Comparison of ENCODE assay signal across 14 cellular contexts in the genomic region with DNA sequence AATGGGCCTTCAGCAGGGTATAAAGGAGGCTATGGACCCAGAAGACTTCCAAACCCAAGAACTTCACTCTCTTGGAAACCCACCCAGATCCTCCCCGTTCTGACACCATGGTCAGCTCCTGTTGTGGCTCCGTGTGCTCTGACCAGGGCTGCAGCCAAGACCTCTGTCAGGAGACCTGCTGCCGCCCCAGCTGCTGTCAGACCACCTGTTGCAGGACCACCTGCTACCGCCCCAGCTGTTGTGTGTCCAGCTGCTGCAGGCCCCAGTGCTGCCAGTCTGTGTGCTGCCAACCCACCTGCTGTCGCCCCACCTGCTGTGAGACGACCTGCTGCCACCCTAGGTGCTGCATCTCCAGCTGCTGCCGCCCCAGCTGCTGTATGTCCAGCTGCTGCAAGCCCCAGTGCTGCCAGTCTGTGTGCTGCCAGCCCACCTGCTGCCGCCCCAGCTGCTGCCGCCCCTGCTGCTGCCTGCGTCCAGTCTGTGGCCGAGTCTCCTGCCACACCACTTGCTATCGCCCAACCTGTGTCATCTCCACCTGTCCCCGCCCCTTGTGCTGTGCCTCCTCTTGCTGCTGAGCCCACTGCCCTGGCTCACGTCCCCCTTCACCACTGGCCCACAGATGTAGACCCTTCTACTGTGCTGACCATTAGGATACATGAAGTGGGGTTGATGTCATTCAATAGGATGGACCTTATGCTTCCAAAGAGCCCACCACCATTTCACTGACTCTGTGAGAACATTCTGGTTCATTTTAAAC. TPM values are rescaled to one million over a fixed set of nuclear protein-coding genes. Genes with fewer than 3 reads are reported as not detected.
DNase-seq lines count a peak whose midpoint lies in the region; ATAC-seq, FAIRE-seq and TF ChIP-seq lines count a peak whose summit lies in the region.
"Not testable (repeated sequence)": the region's sequence is repeated elsewhere in the genome, so short reads cannot be mapped to it uniquely, and the experiment has no call there.
"Had no signal": no experiment of that assay in that cellular context is flagged by ENCODE, and none has a peak within 500 bp of the region (broad histone marks: within the 10 kb centered on the region; RNA-seq: fewer than 3 reads in every experiment).

A gene (plus strand): TSS at position 51 of the 757 bp plus-strand sequence. CDS start 57 bp downstream, at position 108.

- H3K4me1 Mint-ChIP-seq in astrocyte (ENCODE audit: low read depth, unreplicated experiment): peaks cover 19% of the 10 kb centered on the region

- dilution Hi-C loops in IMR-90 (cut with HindIII; ENCODE audit: low sequenced_read_pairs, unreplicated experiment): not testable (repeated sequence)

- TF ChIP-seq RAD21 in IMR-90 (IDR thresholded peaks at IDR 0.05; ENCODE audit: low read length): not testable (repeated sequence)

- not testable (repeated sequence) for H3K79me2 ChIP-seq in GM23248 (ENCODE audit: insufficient read depth); PC-3 (ENCODE audit: low read length); astrocyte (ENCODE audit: insufficient read depth, low read length)

- peak within 1 kb of the TSS; percentile 89 for H4K91ac ChIP-seq in IMR-90 (ENCODE audit: insufficient read depth, low read depth, low read length)
- not testable (repeated sequence) for H4K91ac ChIP-seq in mesenchymal stem cell (ENCODE audit: low read length)

- peak within 1 kb of the TSS; percentile 57; the same call in 1 of the 2 replicates for H3K27ac ChIP-seq in GM23248
- not testable (repeated sequence) for H3K27ac ChIP-seq in IMR-90 (ENCODE audit: insufficient read depth, low read length); SJCRH30
- H3K27ac ChIP-seq in PC-3 (ENCODE audit: low read length): peak within 1 kb of the TSS; percentile 81
- H3K27ac ChIP-seq in astrocyte (ENCODE audit: low read depth, low read length): peak within 1 kb of the TSS; percentile 22
- peak within 1 kb of the TSS; percentile 71 for H3K27ac ChIP-seq in mesenchymal stem cell (ENCODE audit: low read length, poor library complexity, severe bottlenecking)

- CTCF ChIA-PET in IMR-90 (lab: Yijun Ruan, JAX): interaction anchor here (0.6 kb wide), 1 partner anchor 10 kb away, joined by 4 read pairs; no protein-coding TSS in a partner anchor
- CTCF ChIA-PET in PC-3 (lab: Charles Lee): not testable (repeated sequence)

- peak within 1 kb of the TSS; percentile 74 to 79 for H4K8ac ChIP-seq in IMR-90 (ENCODE audit: low read depth in 2 of 2, low read length in 2 of 2)
- not testable (repeated sequence) for H4K8ac ChIP-seq in mesenchymal stem cell (ENCODE audit: low read length)

- POLR2A ChIA-PET in IMR-90 (lab: Charles Lee; ENCODE audit: unreplicated experiment); PC-3 (lab: Charles Lee; ENCODE audit: unreplicated experiment): not testable (repeated sequence)

- 0 out of 2 replicates have a peak within 1 kb of the TSS, but pooled peaks have one; percentile 2 for H3K4me3 ChIP-seq in GM23248
- H3K4me3 ChIP-seq in IMR-90 (ENCODE audit: insufficient read depth, low read depth, low read length); PC-3 (ENCODE audit: low read length); SJCRH30; astrocyte (ENCODE audit: insufficient read depth, low read depth, low read length); mesenchymal stem cell (ENCODE audit: insufficient read depth in 1 of 2, low read depth in 1 of 2, low read length in 2 of 2); skeletal muscle satellite cell (ENCODE audit: low read length): not testable (repeated sequence)

- H3K36me3 Mint-ChIP-seq in astrocyte (ENCODE audit: low read depth, unreplicated experiment): not testable (repeated sequence)

- in situ Hi-C loops in GM23248 (cut with MboI); IMR-90 (cut with MboI; ENCODE audit: low sequenced_read_pairs): not testable (repeated sequence)

- peaks cover 20% of the 10 kb centered on the region for H3F3A ChIP-seq in GM23248 (ENCODE audit: insufficient read depth)
- H3F3A ChIP-seq in PC-3 (ENCODE audit: low read length, unreplicated experiment): not testable (repeated sequence)

- H3K9me1 ChIP-seq in IMR-90 (ENCODE audit: insufficient read depth, low read length): not testable (repeated sequence)

- H3K9ac ChIP-seq in GM23248; IMR-90 (ENCODE audit: low read depth, low read length); PC-3 (ENCODE audit: low read length); astrocyte (ENCODE audit: low read length); mesenchymal stem cell (ENCODE audit: low read length); skeletal muscle satellite cell (ENCODE audit: low read depth, low read length): not testable (repeated sequence)

- peak within 1 kb of the TSS; percentile 46 for H3K4me2 ChIP-seq in GM23248 (ENCODE audit: unreplicated experiment)
- H3K4me2 ChIP-seq in IMR-90 (ENCODE audit: low read depth, low read length): peak within 1 kb of the TSS; percentile 59; the same call in 1 of the 2 replicates
- H3K4me2 ChIP-seq in PC-3 (ENCODE audit: low read length): peak within 1 kb of the TSS; percentile 49
- H3K4me2 ChIP-seq in astrocyte (ENCODE audit: low read length): peak within 1 kb of the TSS; percentile 23
- not testable (repeated sequence) for H3K4me2 ChIP-seq in mesenchymal stem cell (ENCODE audit: low read length, poor library complexity, severe bottlenecking)
- H3K4me2 ChIP-seq in skeletal muscle satellite cell (ENCODE audit: low read length): peak within 1 kb of the TSS; percentile 21

- H3K14ac ChIP-seq in IMR-90 (replicated peaks; ENCODE audit: low read depth, low read length): peak within 1 kb of the TSS; percentile 72
- H3K14ac ChIP-seq in mesenchymal stem cell (ENCODE audit: low read length in 2 of 2): peak within 1 kb of the TSS in 1 of 2 experiments; percentile 81

- peak within 1 kb of the TSS; percentile 69; the same call in 1 of the 2 replicates for H3K18ac ChIP-seq in IMR-90 (ENCODE audit: low read depth, low read length)
- peak within 1 kb of the TSS in 1 of 2 experiments; percentile 57 for H3K18ac ChIP-seq in mesenchymal stem cell (ENCODE audit: low read depth in 1 of 2, low read length in 2 of 2)

- H2AFZ ChIP-seq in GM23248; IMR-90 (replicated peaks; ENCODE audit: low read length, poor library complexity); PC-3 (ENCODE audit: low read length); astrocyte (ENCODE audit: low read depth, low read length); mesenchymal stem cell (ENCODE audit: low read depth, low read length): not testable (repeated sequence)

- H3K9me3 Mint-ChIP-seq in astrocyte (ENCODE audit: unreplicated experiment): not testable (repeated sequence)

- peak within 1 kb of the TSS; percentile 45; the same call in 1 of the 2 replicates for H3K23ac ChIP-seq in IMR-90 (ENCODE audit: low read depth, low read length)
- not testable (repeated sequence) for H3K23ac ChIP-seq in mesenchymal stem cell (ENCODE audit: low read length in 2 of 2)

- BruUV-seq in IMR-90 (replicated peaks; lab: Mats Ljungman, UMichigan); PC-3 (replicated peaks; lab: Mats Ljungman, UMichigan): not testable (repeated sequence)

- intact Hi-C loops in IMR-90 (cut with micrococcal nuclease); PC-3 (cut with micrococcal nuclease): not testable (repeated sequence)

- not testable (repeated sequence) for H2BK12ac ChIP-seq in mesenchymal stem cell (ENCODE audit: low read length in 2 of 2)

- DNase-seq in GM23248; IMR-90; PC-3; astrocyte (ENCODE audit: low read depth); mesenchymal stem cell: not testable (repeated sequence)
- DNase-seq in SJCRH30: peak; percentile 70 to 81

- not testable (repeated sequence) for ATAC-seq in IMR-90 (ENCODE audit: low read depth); PC-3

- WGBS in GM23248 (ENCODE audit: low coverage in 1 of 2, low lambda C conversion rate in 2 of 2, missing lambda C conversion rate in 2 of 2), 2 experiments: 85 to 89% methylated on average over 7 to 13 of the region's 14 CpGs
- 60% methylated on average over 1 of the region's 14 CpGs; no CpG with 5 or more reads in 1 of the 2 experiments for WGBS in IMR-90 (ENCODE audit: extremely low coverage in 2 of 2, insufficient read length in 1 of 2), 2 experiments
- WGBS in mesenchymal stem cell: 85% methylated on average over 13 of the region's 14 CpGs

- H2BK120ac ChIP-seq in IMR-90 (ENCODE audit: low read depth, low read length): peak within 1 kb of the TSS; percentile 93
- H2BK120ac ChIP-seq in mesenchymal stem cell (ENCODE audit: low read depth, low read length): not testable (repeated sequence)

- H3K4me1 ChIP-seq in GM23248 (ENCODE audit: insufficient read depth) (peaks cover 20% of the 10 kb centered on the region), PC-3 (ENCODE audit: insufficient read depth, low read length) (peaks cover 14% of the 10 kb centered on the region), skeletal muscle satellite cell (ENCODE audit: control insufficient read depth, insufficient read depth, low read length) (peaks cover 20% of the 10 kb centered on the region)
- H3K4me1 ChIP-seq in IMR-90 (ENCODE audit: control insufficient read depth, insufficient read depth, low read length); SJCRH30; astrocyte (ENCODE audit: insufficient read depth, low read length); mesenchymal stem cell (ENCODE audit: control insufficient read depth, insufficient read depth, low read depth, low read length): not testable (repeated sequence)

- H2AK9ac ChIP-seq in IMR-90 (replicated peaks; ENCODE audit: low read depth, low read length, poor library complexity): not testable (repeated sequence)

- FAIRE-seq in astrocyte (lab: Jason Lieb, UNC): peak; percentile 5

- peak within 1 kb of the TSS; percentile 10 for H3K27ac Mint-ChIP-seq in astrocyte (ENCODE audit: unreplicated experiment)

- not testable (repeated sequence) for H3K9me3 ChIP-seq in GM23248 (ENCODE audit: low read depth); IMR-90 (ENCODE audit: control insufficient read depth, insufficient read depth, low read length); PC-3 (ENCODE audit: low read length); SJCRH30 (replicated peaks); astrocyte (ENCODE audit: insufficient read depth, low read depth, low read length); mesenchymal stem cell (ENCODE audit: control insufficient read depth, low read length); skeletal muscle satellite cell (replicated peaks; ENCODE audit: low read length)

- peak within 1 kb of the TSS; percentile 90; the same call in 2 of the 3 replicates for H2BK15ac ChIP-seq in IMR-90 (ENCODE audit: low read depth, low read length)
- H2BK15ac ChIP-seq in mesenchymal stem cell (ENCODE audit: low read depth, poor library complexity, severe bottlenecking): not testable (repeated sequence)

- not testable (repeated sequence) for H3K36me3 ChIP-seq in GM23248 (ENCODE audit: low read depth); IMR-90 (ENCODE audit: control insufficient read depth, insufficient read depth, low read length); PC-3 (ENCODE audit: low read depth, low read length); SJCRH30; astrocyte (ENCODE audit: insufficient read depth, low read length); mesenchymal stem cell (ENCODE audit: control insufficient read depth in 1 of 2, insufficient read depth in 2 of 2, low read depth in 1 of 2, low read length in 2 of 2); skeletal muscle satellite cell (ENCODE audit: insufficient read depth, low read length)

- not testable (repeated sequence) for TF ChIP-seq POLR2A in IMR-90 (IDR thresholded peaks at IDR 0.05; ENCODE audit: low read depth, low read length)

- peak within 1 kb of the TSS; percentile 42; the same call in 1 of the 2 replicates for H4K5ac ChIP-seq in IMR-90 (ENCODE audit: low read depth, low read length)

- not testable (repeated sequence) for H3K9me2 ChIP-seq in GM23248 (ENCODE audit: insufficient read depth); PC-3 (replicated peaks; ENCODE audit: low read length)

- peak within 1 kb of the TSS; percentile 96 for H2AK5ac ChIP-seq in IMR-90 (ENCODE audit: low read depth, low read length)
- peak within 1 kb of the TSS; percentile 39 for H2AK5ac ChIP-seq in mesenchymal stem cell (ENCODE audit: low read length, severe bottlenecking)

- TF ChIP-seq CTCF in IMR-90 (conservative IDR thresholded peaks at IDR 0.05; ENCODE audit: low read depth, low read length); PC-3 (conservative IDR thresholded peaks at IDR 0.05; ENCODE audit: low read depth, low read length); astrocyte (IDR thresholded peaks at IDR 0.05; ENCODE audit: insufficient read depth, low read depth, low read length): not testable (repeated sequence)

- peak within 1 kb of the TSS; percentile 95 for H2BK5ac ChIP-seq in IMR-90 (ENCODE audit: low read depth, low read length, poor library complexity, severe bottlenecking)
- H2BK5ac ChIP-seq in mesenchymal stem cell (ENCODE audit: low read depth, low read length, poor library complexity, severe bottlenecking): not testable (repeated sequence)

- H3K27me3 Mint-ChIP-seq in astrocyte (ENCODE audit: low read depth, unreplicated experiment): not testable (repeated sequence)

- H3K4me3 Mint-ChIP-seq in astrocyte (ENCODE audit: unreplicated experiment): not testable (repeated sequence)

- H4K20me1 ChIP-seq in GM23248 (ENCODE audit: insufficient read depth); IMR-90 (ENCODE audit: insufficient read depth, low read length); PC-3 (ENCODE audit: low read length); astrocyte (ENCODE audit: insufficient read depth, low read length): not testable (repeated sequence)

- peak within 1 kb of the TSS; percentile 11; the same call in 1 of the 2 replicates for H3K56ac ChIP-seq in IMR-90 (ENCODE audit: extremely low read depth, insufficient read depth, low read length)

- peak within 1 kb of the TSS; percentile 88 for H3K4ac ChIP-seq in IMR-90 (ENCODE audit: low read depth, low read length)
- H3K4ac ChIP-seq in mesenchymal stem cell (ENCODE audit: low read depth in 1 of 2, low read length in 2 of 2): not testable (repeated sequence)

- not testable (repeated sequence) for H3K27me3 ChIP-seq in GM23248 (replicated peaks; ENCODE audit: insufficient read depth); IMR-90 (ENCODE audit: control insufficient read depth, insufficient read depth, low read length); PC-3 (ENCODE audit: low read length); SJCRH30; astrocyte (ENCODE audit: insufficient read depth, low read length); mesenchymal stem cell (ENCODE audit: control insufficient read depth in 1 of 2, insufficient read depth in 1 of 2, low read length in 2 of 2); skeletal muscle satellite cell (ENCODE audit: control insufficient read depth, insufficient read depth, low read length)

- not testable (repeated sequence) for H3K79me1 ChIP-seq in IMR-90 (ENCODE audit: low read depth in 1 of 2, low read length in 2 of 2); mesenchymal stem cell (replicated peaks; ENCODE audit: low read length, poor library complexity, severe bottlenecking)

- peak within 1 kb of the TSS; percentile 85 for H2BK20ac ChIP-seq in IMR-90 (ENCODE audit: low read depth, low read length)

RNA-seq across cellular contexts. Expression of the gene that starts here (rescaled TPM):
- not detected in 2 replicates for total RNA-seq in GM23248 (2014; rRNA removed; shearing (Covaris generic))
- not detected in 2 replicates for polyA plus RNA-seq in GM23248 (2016; fragmentation: Nextera tagmentation; extraction: Ambion mirVana)
- total RNA-seq in IMR-90 (2012; rRNA removed): not detected in 2 replicates
- polyA plus RNA-seq in IMR-90 (2012; rRNA removed): 0.11 TPM in 1 of 2 replicates, not detected in the other
- polyA plus RNA-seq in IMR-90 (2012; cell fraction: cytosol; rRNA removed): not detected in 2 replicates
- polyA plus RNA-seq in IMR-90 (2012; cell fraction: nucleus; rRNA removed; ENCODE audit: low replicate concordance): 0.54 TPM in 1 of 2 replicates, not detected in the other
- total RNA-seq in PC-3 (2014; rRNA removed): not detected in 2 replicates
- total RNA-seq in SJCRH30 (2014; rRNA removed; shearing (Covaris generic)): 0.18 TPM in 1 of 2 replicates, not detected in the other
- not detected in 2 replicates for total RNA-seq in astrocyte
- not detected for polyA plus RNA-seq in mesenchymal stem cell (2013, experiment 1 of 2)
- polyA plus RNA-seq in mesenchymal stem cell (2013, experiment 2 of 2): not detected
- not detected in 2 replicates for total RNA-seq in skeletal muscle satellite cell (2012; rRNA removed)
- total RNA-seq: A172; Caco-2; CD4-positive, alpha-beta T cell; H4; HT1080 had no signal
- polyA plus RNA-seq: BJ, IgD-negative memory B cell had no signal

Comparison
In these comparisons a context has a peak if more than half of its experiments do, and no peak if none do; other contexts are left out.
1. Peak in DNase-seq in SJCRH30; RNA of the gene not detected or under 1 TPM.